In the genomic region with DNA sequence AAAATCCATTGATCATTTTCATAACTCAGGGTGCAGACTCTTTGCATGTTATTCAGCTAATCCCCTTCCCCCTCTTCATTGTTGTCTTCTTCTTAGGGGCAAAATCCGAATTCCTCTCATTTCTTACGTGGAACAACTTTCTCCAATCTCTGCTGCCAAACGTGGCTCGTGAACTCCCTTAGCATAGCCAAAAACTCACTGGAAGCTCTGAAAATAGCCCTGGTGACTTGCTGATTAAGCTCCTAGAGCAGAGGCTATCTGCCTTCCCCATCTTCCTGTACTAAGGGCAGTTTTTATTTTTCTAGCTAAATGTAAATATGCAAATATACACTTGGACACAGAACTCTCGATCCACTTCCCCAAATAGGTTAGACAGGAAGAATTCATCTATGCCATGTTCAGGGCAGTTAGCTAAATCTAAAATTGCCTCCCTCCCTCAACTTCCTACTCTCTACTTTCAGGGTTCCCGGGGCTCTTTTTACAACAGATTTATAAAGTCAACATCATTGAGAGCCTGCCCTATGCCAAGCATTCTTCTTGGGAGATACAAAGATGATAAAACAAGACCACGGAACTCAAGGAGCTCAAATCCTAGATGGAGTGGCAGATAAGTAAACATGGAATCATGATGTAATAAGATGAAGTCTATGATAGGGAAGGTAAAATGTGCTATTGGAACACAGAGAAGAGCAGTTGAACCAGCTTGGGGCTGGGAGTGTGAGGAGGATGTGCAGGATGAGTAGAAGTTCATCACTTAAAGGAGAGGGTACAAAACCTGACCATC, we compare ENCODE assay signal across 2 cellular contexts.
TF ChIP-seq lines count a peak whose summit lies in the region.

No MANE protein-coding gene starts in this region.

TF ChIP-seq in GM12878, 131 proteins besides CTCF, POLR2A, EP300 and RAD21:
- TF ChIP-seq SPI1 (IDR thresholded peaks at IDR 0.05; ENCODE audit: borderline replicate concordance, insufficient read depth, low read depth, low read length) (peak; percentile 52; the same call in 1 of the 2 replicates), GATAD2B (conservative IDR thresholded peaks at IDR 0.05; ENCODE audit: low read depth) (no peak)

TF ChIP-seq in GM12891, 5 proteins besides CTCF, POLR2A, EP300 and RAD21:
- no peak for TF ChIP-seq PAX5 (IDR thresholded peaks at IDR 0.05; ENCODE audit: insufficient read depth, low read length, severe bottlenecking)
- no peak for TF ChIP-seq POLR2AphosphoS5 (IDR thresholded peaks at IDR 0.05; ENCODE audit: low read depth, low read length)
- no peak for TF ChIP-seq POU2F2 (IDR thresholded peaks at IDR 0.05; ENCODE audit: low read depth, low read length)
- no peak for TF ChIP-seq TAF1 (IDR thresholded peaks at IDR 0.05; ENCODE audit: low read depth, low read length)
- no peak for TF ChIP-seq SPI1 (IDR thresholded peaks at IDR 0.05; ENCODE audit: low read depth, low read length)
TF ChIP-seq in GM12891: peak in this region for 0.
